8 cellular contexts compared by ENCODE assay signal in genomic region chr2:95402370-95403203, GRCh38. TPM values are rescaled to one million over a fixed set of nuclear protein-coding genes. Genes with fewer than 3 reads are reported as not detected.
DNase-seq lines count a peak whose midpoint lies in the region; ATAC-seq and TF ChIP-seq lines count a peak whose summit lies in the region.

Gene FAHD2A, plus strand, starts transcription at chr2:95402708. Its CDS starts 2,851 bp downstream, at chr2:95405559.

- H3K36me3 ChIP-seq in BJ (ENCODE audit: control insufficient read depth, insufficient read depth, low read length), result no peaks in the 10 kb centered on the region

- ATAC-seq in GM19324 (IDR thresholded peaks at IDR 0.05; ENCODE audit: low FRiP score, unreplicated experiment) (peak; percentile 95), HG03460 (IDR thresholded peaks at IDR 0.05; ENCODE audit: unreplicated experiment) (peak; percentile 89)

- POLR2A ChIA-PET in BJ (lab: Charles Lee), result no interaction called here

- DNase-seq in BJ (ENCODE audit: low read depth), result peak; percentile 18
- DNase-seq in NCI-H524 treated with DMSO at 0.1 percent for 48 hours (lab: John Stamatoyannopoulos, UW), result peak; percentile 51
- DNase-seq in activated CD4-positive, alpha-beta T cell treated with anti-CD3 and anti-CD28 coated beads for 4 hours, result peak; percentile 92 to 93
- peak; percentile 86 for DNase-seq in choroid plexus epithelial cell (ENCODE audit: low read depth)
- DNase-seq in kidney glomerular epithelial cell (lab: John Stamatoyannopoulos, UW), result peak; percentile 75
- peak; percentile 76 to 93 for DNase-seq in stimulated activated CD4-positive, alpha-beta T cell treated with anti-CD3 and anti-CD28 coated beads, Interleukin-1b, Interleukin-23, amount 100 ng/mL, for 1 hour (ENCODE audit: low read depth in 2 of 2)

- H3K4me3 ChIP-seq in BJ (ENCODE audit: low read depth, low read length) (peak within 1 kb of the TSS; percentile 85), choroid plexus epithelial cell (ENCODE audit: low read depth, low read length) (peak within 1 kb of the TSS; percentile 98)

- no peak for TF ChIP-seq CTCF in BJ (IDR thresholded peaks at IDR 0.05; ENCODE audit: insufficient read depth, low read depth, low read length)
- TF ChIP-seq CTCF in choroid plexus epithelial cell (conservative IDR thresholded peaks at IDR 0.05; ENCODE audit: low read depth, low read length), result no peak

- no peaks in the 10 kb centered on the region for H3K27me3 ChIP-seq in BJ (ENCODE audit: control insufficient read depth, insufficient read depth, low read length)

- CTCF ChIA-PET in BJ (lab: Yijun Ruan, JAX), result interaction anchor here (1.1 to 8.4 kb wide), 9 partner anchors 7 to 327 kb away, joined by 3 to 59 read pairs (median 5); no protein-coding TSS in a partner anchor

RNA-seq across cellular contexts. Expression of gene FAHD2A, which starts in this region (rescaled TPM):
- polyA plus RNA-seq in BJ (2011; rRNA removed), result 31.2 and 44.1 TPM in 2 replicates
- 17.7 and 26.4 TPM in 2 replicates for polyA minus RNA-seq in BJ (2011; rRNA and poly(A)+ RNA removed)

Comparison
In these comparisons a context has a peak if more than half of its experiments do, and no peak if none do; other contexts are left out.
1. Peak in every context shown above with its lines: DNase-seq, ATAC-seq and H3K4me3 ChIP-seq.
2. DNase-seq: peak in every context shown above with its lines; median percentile 92 in activated CD4-positive, alpha-beta T cell treated with anti-CD3 and anti-CD28 coated beads for 4 hours; 86 in choroid plexus epithelial cell; 84 in stimulated activated CD4-positive, alpha-beta T cell treated with anti-CD3 and anti-CD28 coated beads, Interleukin-1b, Interleukin-23, amount 100 ng/mL, for 1 hour; 75 in kidney glomerular epithelial cell; 51 in NCI-H524 treated with DMSO at 0.1 percent for 48 hours; 18 in BJ.